8 cellular contexts compared by ENCODE assay signal in the genomic region with DNA sequence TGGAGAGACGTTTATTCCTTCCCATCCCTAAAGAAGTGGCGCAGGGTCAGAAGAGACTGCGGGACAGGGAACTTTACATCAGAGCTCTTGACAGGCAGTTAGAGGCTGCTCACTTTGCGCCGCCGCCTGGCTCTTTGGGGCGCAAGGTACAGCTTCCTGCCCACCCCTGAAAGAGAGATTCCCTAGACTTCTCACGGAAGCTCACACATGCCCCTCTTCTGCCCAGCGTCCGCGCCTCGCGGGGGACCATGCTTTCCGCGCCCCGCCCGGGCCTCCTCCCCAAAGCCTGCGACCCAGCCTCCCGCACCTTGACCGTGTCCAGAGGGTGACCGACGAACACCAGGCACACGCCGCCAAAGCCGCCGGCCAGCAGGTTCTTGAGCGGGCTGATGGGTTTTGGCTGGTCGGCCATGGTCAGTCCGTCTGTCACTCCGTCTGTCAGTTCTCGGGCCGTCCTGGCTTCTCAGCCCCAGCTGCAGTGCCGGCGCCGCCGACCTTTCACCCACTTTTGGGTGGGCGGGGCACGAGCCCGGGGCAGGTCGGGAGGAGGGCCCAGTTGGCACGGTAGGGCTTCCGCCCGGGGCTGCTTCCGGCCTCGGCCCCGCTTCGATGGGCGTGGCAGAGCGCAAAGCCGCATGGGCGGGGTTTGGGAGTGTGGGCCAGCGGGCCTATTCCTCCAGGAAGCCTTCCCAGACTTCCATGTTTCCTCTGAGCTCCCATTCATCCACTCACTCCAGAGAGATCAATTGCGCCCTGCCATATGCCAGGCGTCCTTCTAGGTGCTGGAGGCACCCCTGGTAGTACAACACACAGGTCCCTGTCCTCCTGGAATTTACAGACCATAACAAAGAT. TPM values are rescaled to one million over a fixed set of nuclear protein-coding genes. Genes with fewer than 3 reads are reported as not detected.
DNase-seq lines count a peak whose midpoint lies in the region; ATAC-seq and TF ChIP-seq lines count a peak whose summit lies in the region.

A gene with protein sequence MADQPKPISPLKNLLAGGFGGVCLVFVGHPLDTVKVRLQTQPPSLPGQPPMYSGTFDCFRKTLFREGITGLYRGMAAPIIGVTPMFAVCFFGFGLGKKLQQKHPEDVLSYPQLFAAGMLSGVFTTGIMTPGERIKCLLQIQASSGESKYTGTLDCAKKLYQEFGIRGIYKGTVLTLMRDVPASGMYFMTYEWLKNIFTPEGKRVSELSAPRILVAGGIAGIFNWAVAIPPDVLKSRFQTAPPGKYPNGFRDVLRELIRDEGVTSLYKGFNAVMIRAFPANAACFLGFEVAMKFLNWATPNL (minus strand): TSS at position 500 of the 852 bp plus-strand sequence. CDS start 88 bp downstream, at position 412.

- H3K4me3 Mint-ChIP-seq in activated T-helper 17 cell treated with anti-CD3 and anti-CD28 coated beads, Interleukin-2, amount 50 U/mL, for 72 hours: peak within 1 kb of the TSS; percentile 93
- H3K4me3 Mint-ChIP-seq in natural killer cell treated with Interleukin-12 subunit alpha and Interleukin-12 subunit beta and Interleukin-15 and Interleukin-18, amount 100 ng/mL, for 72 hours: peak within 1 kb of the TSS; percentile 86

- peaks cover 22% of the 10 kb centered on the region for H3K4me1 Mint-ChIP-seq in activated T-helper 17 cell treated with anti-CD3 and anti-CD28 coated beads, Interleukin-2, amount 50 U/mL, for 72 hours
- peaks cover 32 to 43% of the 10 kb centered on the region in 2 donors for H3K4me1 Mint-ChIP-seq in natural killer cell treated with Interleukin-12 subunit alpha and Interleukin-12 subunit beta and Interleukin-15 and Interleukin-18, amount 100 ng/mL, for 72 hours (ENCODE audit: low read depth in 2 of 2)

- TF ChIP-seq CTCF in fibroblast of pulmonary artery (IDR thresholded peaks at IDR 0.05; ENCODE audit: low read length, missing control alignments): no peak

- H3K9me3 ChIP-seq in HUES6 (ENCODE audit: control insufficient read depth, insufficient read depth, low read depth, low read length): no peaks in the 10 kb centered on the region

- no peaks in the 10 kb centered on the region for H3K36me3 Mint-ChIP-seq in activated T-helper 17 cell treated with anti-CD3 and anti-CD28 coated beads, Interleukin-2, amount 50 U/mL, for 72 hours (ENCODE audit: low read depth)
- no peaks in the 10 kb centered on the region for H3K36me3 Mint-ChIP-seq in natural killer cell treated with Interleukin-12 subunit alpha and Interleukin-12 subunit beta and Interleukin-15 and Interleukin-18, amount 100 ng/mL, for 72 hours

- DNase-seq in DMS 273 (lab: John Stamatoyannopoulos, UW; ENCODE audit: unreplicated experiment): peak; percentile 96
- DNase-seq in RPMI7951 (ENCODE audit: low read depth): peak; percentile 85
- DNase-seq in fibroblast of pulmonary artery (ENCODE audit: low read depth): peak; percentile 84
- DNase-seq in natural killer cell treated with Interleukin-12 subunit alpha and Interleukin-12 subunit beta and Interleukin-15 and Interleukin-18, amount 100 ng/mL, for 72 hours (ENCODE audit: low spot score): peak; percentile 97
- DNase-seq in stimulated activated naive CD4-positive, alpha-beta T cell treated with Interleukin-2 at 50 U/mL for 16 hours (lab: John Stamatoyannopoulos, UW): peak; percentile 92

- ATAC-seq in GM21390 (IDR thresholded peaks at IDR 0.05; ENCODE audit: unreplicated experiment): peak; percentile 85
- peak; percentile 98 for ATAC-seq in activated T-helper 17 cell treated with anti-CD3 and anti-CD28 coated beads, Interleukin-2, amount 50 U/mL, for 72 hours (replicated peaks)
- peak; percentile 97 to 98 for ATAC-seq in natural killer cell treated with Interleukin-12 subunit alpha and Interleukin-12 subunit beta and Interleukin-15 and Interleukin-18, amount 100 ng/mL, for 72 hours

- H3K27ac ChIP-seq in HUES6 (ENCODE audit: low read depth, low read length): 0 out of 2 replicates have a peak within 1 kb of the TSS, but pooled peaks have one; percentile 2

- no peaks in the 10 kb centered on the region for H3K27me3 ChIP-seq in HUES6 (ENCODE audit: control insufficient read depth, insufficient read depth, low read length)

- H3K4me1 ChIP-seq in HUES6 (ENCODE audit: control insufficient read depth, insufficient read depth, low read length): peaks cover 9% of the 10 kb centered on the region; the same call in 1 of the 2 replicates

- no peaks in the 10 kb centered on the region for H3K9me3 Mint-ChIP-seq in activated T-helper 17 cell treated with anti-CD3 and anti-CD28 coated beads, Interleukin-2, amount 50 U/mL, for 72 hours
- no peaks in the 10 kb centered on the region for H3K9me3 Mint-ChIP-seq in natural killer cell treated with Interleukin-12 subunit alpha and Interleukin-12 subunit beta and Interleukin-15 and Interleukin-18, amount 100 ng/mL, for 72 hours

- no peaks in the 10 kb centered on the region for H3K27me3 Mint-ChIP-seq in activated T-helper 17 cell treated with anti-CD3 and anti-CD28 coated beads, Interleukin-2, amount 50 U/mL, for 72 hours
- no peaks in the 10 kb centered on the region for H3K27me3 Mint-ChIP-seq in natural killer cell treated with Interleukin-12 subunit alpha and Interleukin-12 subunit beta and Interleukin-15 and Interleukin-18, amount 100 ng/mL, for 72 hours

- peak within 1 kb of the TSS; percentile 76 for H3K4me3 ChIP-seq in HUES6 (ENCODE audit: low read depth, low read length)
- H3K4me3 ChIP-seq in fibroblast of pulmonary artery (replicated peaks; ENCODE audit: low read depth, low read length): peak within 1 kb of the TSS; percentile 78

- H3K27ac Mint-ChIP-seq in activated T-helper 17 cell treated with anti-CD3 and anti-CD28 coated beads, Interleukin-2, amount 50 U/mL, for 72 hours: peak within 1 kb of the TSS; percentile 100
- H3K27ac Mint-ChIP-seq in natural killer cell treated with Interleukin-12 subunit alpha and Interleukin-12 subunit beta and Interleukin-15 and Interleukin-18, amount 100 ng/mL, for 72 hours: peak within 1 kb of the TSS; percentile 98 to 99

- no peaks in the 10 kb centered on the region for H3K36me3 ChIP-seq in HUES6 (ENCODE audit: control insufficient read depth, insufficient read depth, low read length)

- H3K9ac ChIP-seq in HUES6 (ENCODE audit: low read length): peak within 1 kb of the TSS; percentile 5

RNA-seq across cellular contexts. Expression of the gene that starts here (rescaled TPM):
- 19.4 and 25.6 TPM in 2 replicates for total RNA-seq in RPMI7951 (2014; rRNA removed; shearing (Covaris generic))
- 10 to 100 TPM; 13.4 to 33.7 TPM for total RNA-seq in activated T-helper 17 cell treated with anti-CD3 and anti-CD28 coated beads, Interleukin-2, amount 50 U/mL, for 72 hours
- total RNA-seq in natural killer cell treated with Interleukin-12 subunit alpha and Interleukin-12 subunit beta and Interleukin-15 and Interleukin-18, amount 100 ng/mL, for 72 hours: 10 to 100 TPM; 27.8 to 32.5 TPM

Comparison
In these comparisons a context has a peak if more than half of its experiments do, and no peak if none do; other contexts are left out.
1. Peak in every context shown above with its lines: DNase-seq, ATAC-seq, H3K4me3 ChIP-seq and H3K27ac ChIP-seq.